Comparison of ENCODE assay signal across 21 cellular contexts in genomic region chr2:9981646-9982045, GRCh38.
"Had no signal": no experiment of that assay in that cellular context is flagged by ENCODE, and none has a peak within 500 bp of the region (broad histone marks: within the 10 kb centered on the region; RNA-seq: fewer than 3 reads in every experiment).

No MANE protein-coding gene starts in this region.

- H3K36me3 ChIP-seq: colonic mucosa, neutrophil, right atrium auricular region, sigmoid colon, thoracic aorta, transverse colon had no signal

- H3K9me3 ChIP-seq: colonic mucosa, esophagus squamous epithelium, mucosa of descending colon, neutrophil, right atrium auricular region, sigmoid colon, stomach, thoracic aorta, transverse colon had no signal

- ATAC-seq: left lobe of liver; naive thymus-derived CD8-positive, alpha-beta T cell had no signal

- H2AFZ ChIP-seq: hepatocyte had no signal

- H3K4me2 ChIP-seq: hepatocyte had no signal

- H3K27me3 ChIP-seq: colonic mucosa, esophagus squamous epithelium, hepatocyte, right atrium auricular region, sigmoid colon, stomach, transverse colon had no signal

- H3K79me2 ChIP-seq: hepatocyte had no signal

- H3K4me1 ChIP-seq: colonic mucosa had no signal

- DNase-seq: colonic mucosa; dermis blood vessel endothelial cell; esophagus squamous epithelium; foreskin melanocyte; head of caudate nucleus; mammary epithelial cell; mucosa of descending colon; naive thymus-derived CD8-positive, alpha-beta T cell; posterior cingulate gyrus; sigmoid colon; small intestine; stimulated activated CD4-positive, alpha-beta T cell treated with anti-CD3 and anti-CD28 coated beads, Interleukin-12 subunit alpha, Interleukin-12 subunit beta, amount 100 ng/mL, for 4 hours; stimulated activated naive CD4-positive, alpha-beta T cell; stomach; substantia nigra; transverse colon had no signal

- H3K4me3 ChIP-seq: colonic mucosa, esophagus squamous epithelium, hepatocyte, mucosa of descending colon, right atrium auricular region, sigmoid colon, stomach, thoracic aorta, transverse colon had no signal

- H3K27ac ChIP-seq: colonic mucosa, hepatocyte, neutrophil, right atrium auricular region, stomach, thoracic aorta, transverse colon had no signal
